In genomic region chr9:107246259-107247254, GRCh38 we compare ENCODE assay signal across 1 cellular context.
TF ChIP-seq lines count a peak whose summit lies in the region.

No MANE protein-coding gene starts in this region.

TF ChIP-seq in K562, 482 proteins besides CTCF, POLR2A, EP300 and RAD21 (continued from another document):
- no peak for TF ChIP-seq XRCC4 (IDR thresholded peaks at IDR 0.05; ENCODE audit: extremely low read depth, insufficient read depth, insufficient read length)
